In genomic region chr14:75577724-75578098, GRCh38 we compare ENCODE assay signal across 8 cellular contexts. TPM values are rescaled to one million over a fixed set of nuclear protein-coding genes. Genes with fewer than 3 reads are reported as not detected.
DNase-seq lines count a peak whose midpoint lies in the region; ATAC-seq and TF ChIP-seq lines count a peak whose summit lies in the region.

No MANE protein-coding gene starts in this region.

- no peaks in the 10 kb centered on the region for H3K79me2 ChIP-seq in OCI-LY7 (ENCODE audit: insufficient read depth, low read depth, low read length)

- peak overlapping the region in 7 of 11 experiments; percentile 0 to 56 (median 36); a peak in 9 of 22 replicates for H3K27ac ChIP-seq in BLaER1 treated with 17β-estradiol and CSF1 and Interleukin-3, amounts not matched to agents 10 nM and 100 nM
- H3K27ac ChIP-seq in HL-60 (replicated peaks) (no peak overlapping the region), OCI-LY7 (ENCODE audit: low read depth, low read length, poor library complexity, severe bottlenecking) (no peak overlapping the region), esophagus muscularis mucosa (replicated peaks in 1 of 4) (peak overlapping the region; percentile 82 to 91 (median 84)), mucosa of rectum (ENCODE audit: low read depth in 2 of 2, low read length in 2 of 2) (peak overlapping the region; percentile 52 to 83)

- DNase-seq in HL-60 (ENCODE audit: low read depth in 1 of 2, low spot score in 1 of 2) (peak; percentile 52 to 76), OCI-LY7 (ENCODE audit: low spot score) (peak; percentile 54), activated T-cell treated with anti-CD3 and anti-CD28 coated beads for 48 hours (ENCODE audit: low read depth) (peak; percentile 68), esophagus muscularis mucosa (ENCODE audit: extremely low spot score) (peak; percentile 95)
- peak; percentile 85 for DNase-seq in stimulated activated CD8-positive, alpha-beta memory T cell treated with anti-CD3 and anti-CD28 coated beads, Interleukin-4, amount 100 ng/mL, for 48 hours

- peak; percentile 41 for TF ChIP-seq CTCF in HL-60 (IDR thresholded peaks at IDR 0.05; ENCODE audit: insufficient read depth, low read length)
- peak; percentile 79 for TF ChIP-seq CTCF in OCI-LY7 (conservative IDR thresholded peaks at IDR 0.05; ENCODE audit: low read length)
- peak; percentile 78 to 89 (median 79) for TF ChIP-seq CTCF in esophagus muscularis mucosa (IDR thresholded peaks at IDR 0.05)

- CTCF ChIA-PET in OCI-LY7 (lab: Charles Lee; ENCODE audit: unreplicated experiment), result interaction anchor here (0.8 to 1.2 kb wide), 2 partner anchors 46 to 80 kb away, joined by 3 read pairs; no protein-coding TSS in a partner anchor

- no peak for TF ChIP-seq POLR2A in esophagus muscularis mucosa (IDR thresholded peaks at IDR 0.05; ENCODE audit: low read depth)

- intact Hi-C loops in OCI-LY7 (cut with micrococcal nuclease; ENCODE audit: unreplicated experiment), result loop anchor here (1.0 kb wide), 1 partner anchor 77 kb away; no protein-coding TSS in a partner anchor
- intact Hi-C loops in esophagus muscularis mucosa (cut with DNase I), result loop anchor here (1.0 kb wide), 1 partner anchor 75 kb away; no protein-coding TSS in a partner anchor

- no peaks in the 10 kb centered on the region for H3K36me3 ChIP-seq in BLaER1 treated with 17β-estradiol and CSF1 and Interleukin-3, amounts not matched to agents 10 nM and 100 nM
- H3K36me3 ChIP-seq in OCI-LY7 (ENCODE audit: insufficient read depth, low read length) (no peaks in the 10 kb centered on the region), esophagus muscularis mucosa (no peaks in the 10 kb centered on the region), mucosa of rectum (ENCODE audit: control insufficient read depth in 2 of 2, insufficient read depth in 2 of 2, low read length in 2 of 2) (no peaks in the 10 kb centered on the region)

- no peak overlapping the region for H2AFZ ChIP-seq in OCI-LY7 (ENCODE audit: low read length)

- peaks cover 0 to 8% (median 0%) of the 10 kb centered on the region in 11 experiments; a peak in 3 of 22 replicates for H3K9me3 ChIP-seq in BLaER1 treated with 17β-estradiol and CSF1 and Interleukin-3, amounts not matched to agents 10 nM and 100 nM (replicated peaks in 1 of 11)
- H3K9me3 ChIP-seq in OCI-LY7 (ENCODE audit: low read length) (no peaks in the 10 kb centered on the region), esophagus muscularis mucosa (no peaks in the 10 kb centered on the region), mucosa of rectum (ENCODE audit: control insufficient read depth in 2 of 2, low read length in 2 of 2) (no peaks in the 10 kb centered on the region)

- peak overlapping the region; percentile 3 to 70 (median 51); a peak in 19 of 22 replicates for H3K9ac ChIP-seq in BLaER1 treated with 17β-estradiol and CSF1 and Interleukin-3, amounts not matched to agents 10 nM and 100 nM
- peak overlapping the region; percentile 34 to 70 for H3K9ac ChIP-seq in mucosa of rectum (ENCODE audit: low read depth in 1 of 2, low read length in 2 of 2)

- ATAC-seq in GM19324 (IDR thresholded peaks at IDR 0.05; ENCODE audit: low FRiP score, unreplicated experiment), result peak; percentile 75

- POLR2A ChIA-PET in OCI-LY7 (lab: Charles Lee), result no interaction called here

- no peak for TF ChIP-seq EP300 in esophagus muscularis mucosa (IDR thresholded peaks at IDR 0.05)

- no peaks in the 10 kb centered on the region for H3K27me3 ChIP-seq in BLaER1 treated with 17β-estradiol and CSF1 and Interleukin-3, amounts not matched to agents 10 nM and 100 nM
- H3K27me3 ChIP-seq in HL-60 (ENCODE audit: insufficient read depth, poor library complexity, severe bottlenecking), result no peaks in the 10 kb centered on the region
- H3K27me3 ChIP-seq in esophagus muscularis mucosa, result no peaks in the 10 kb centered on the region
- no peaks in the 10 kb centered on the region for H3K27me3 ChIP-seq in mucosa of rectum (ENCODE audit: control insufficient read depth in 2 of 2, insufficient read depth in 2 of 2, low read length in 2 of 2)

- no TSS peak for BruUV-seq in OCI-LY7 (replicated peaks; lab: Mats Ljungman, UMichigan)

- peak overlapping the region; percentile 52 to 77 (median 64) for H3K4me3 ChIP-seq in BLaER1 treated with 17β-estradiol and CSF1 and Interleukin-3, amounts not matched to agents 10 nM and 100 nM
- H3K4me3 ChIP-seq in HL-60 (replicated peaks; ENCODE audit: insufficient read depth, low read length) (peak overlapping the region; percentile 55), OCI-LY7 (ENCODE audit: low read depth, low read length, poor library complexity, severe bottlenecking) (no peak overlapping the region), esophagus muscularis mucosa (peak overlapping the region; percentile 63 to 69 (median 64)), mucosa of rectum (ENCODE audit: low read length in 2 of 2) (peak overlapping the region; percentile 80 to 81)

- H4K20me1 ChIP-seq in BLaER1 treated with 17β-estradiol and CSF1 and Interleukin-3, amounts not matched to agents 10 nM and 100 nM, result peaks cover 0 to 8% (median 0%) of the 10 kb centered on the region in 11 experiments; a peak in 2 of 22 replicates
- H4K20me1 ChIP-seq in OCI-LY7 (ENCODE audit: insufficient read depth, low read length), result no peaks in the 10 kb centered on the region

- peak overlapping the region; percentile 90 to 100 (median 99) for H3K4me2 ChIP-seq in BLaER1 treated with 17β-estradiol and CSF1 and Interleukin-3, amounts not matched to agents 10 nM and 100 nM
- H3K4me2 ChIP-seq in OCI-LY7 (ENCODE audit: low read length), result peak overlapping the region; percentile 1; the same call in 1 of the 2 replicates

- WGBS in esophagus muscularis mucosa, result 3% methylated on average over 12 of the region's 15 CpGs

- no peaks in the 10 kb centered on the region for H3K9me2 ChIP-seq in OCI-LY7 (ENCODE audit: insufficient read depth, low read length)

- peaks cover 28 to 42% (median 36%) of the 10 kb centered on the region in 10 experiments for H3K4me1 ChIP-seq in BLaER1 treated with 17β-estradiol and CSF1 and Interleukin-3, amounts not matched to agents 10 nM and 100 nM
- H3K4me1 ChIP-seq in OCI-LY7 (ENCODE audit: insufficient read depth, low read length, poor library complexity, severe bottlenecking) (no peaks in the 10 kb centered on the region), esophagus muscularis mucosa (peaks cover 17 to 42% (median 28%) of the 10 kb centered on the region in 4 donors), mucosa of rectum (ENCODE audit: control insufficient read depth in 2 of 2, insufficient read depth in 2 of 2, low read length in 2 of 2) (peaks cover 17 to 24% of the 10 kb centered on the region in 2 donors)

RNA-seq across cellular contexts. Expression of gene FLVCR2, which starts 0.7 kb away (rescaled TPM):
- 0.26 TPM in 1 of 2 replicates, not detected in the other for total RNA-seq in OCI-LY7 (2014; rRNA removed; shearing (Covaris generic))
- total RNA-seq in OCI-LY7 (2022), result not detected in 2 replicates
- total RNA-seq in esophagus muscularis mucosa, result 1 to 10 TPM; 2.5 to 7.5 (median 4.6) TPM

RNA-seq across cellular contexts. Expression of gene BATF, which starts 55.4 kb away (rescaled TPM):
- 0.98 and 5.3 TPM in 2 replicates for total RNA-seq in OCI-LY7 (2014; rRNA removed; shearing (Covaris generic))
- total RNA-seq in OCI-LY7 (2022) (1.1 and 1.5 TPM in 2 replicates), esophagus muscularis mucosa (10 to 100 TPM in 1 of 4 donors, 1 to 10 TPM in 3; 1.7 to 37.3 (median 4.4) TPM)

Comparison
In these comparisons a context has a peak if more than half of its experiments do, and no peak if none do; other contexts are left out.
1. H3K27ac ChIP-seq: peak in BLaER1 treated with 17β-estradiol and CSF1 and Interleukin-3, amounts not matched to agents 10 nM and 100 nM (7 of 11), esophagus muscularis mucosa (4 of 4) and mucosa of rectum (2 of 2); none in HL-60 (single experiment) and OCI-LY7 (single experiment).
2. Peak in every context shown above with its lines, with median percentiles within 50 percentile points of each other: DNase-seq and CTCF ChIP-seq.